ENCODE assay signal across 31 cellular contexts in genomic region chr12:72978999-72979398, GRCh38.
"Had no signal": no experiment of that assay in that cellular context is flagged by ENCODE, and none has a peak within 500 bp of the region (broad histone marks: within the 10 kb centered on the region; RNA-seq: fewer than 3 reads in every experiment).

No MANE protein-coding gene starts in this region.

- H3K27me3 ChIP-seq: adrenal gland, ascending aorta, body of pancreas, brain microvascular endothelial cell, breast epithelium, cardiac muscle cell had no signal

- DNase-seq: activated effector memory CD4-positive, alpha-beta T cell treated with anti-CD3 and anti-CD28 coated beads, Interleukin-2, amount 50 U/mL, for 16 hours; activated effector memory CD4-positive, alpha-beta T cell treated with Interleukin-2 at 50 U/mL for 16 hours; activated gamma-delta T cell; activated gamma-delta T cell treated with Interleukin-2 at 50 U/mL for 16 hours; activated naive CD4-positive, alpha-beta T cell; activated naive CD4-positive, alpha-beta T cell treated with anti-CD3 and anti-CD28 coated beads for 36 hours; activated naive CD4-positive, alpha-beta T cell treated with anti-CD3 and anti-CD28 coated beads, Interleukin-2, amount 10 ng/mL, durations not matched to agents 7 days and 5 days; activated naive CD4-positive, alpha-beta T cell treated with anti-CD3 and anti-CD28 coated beads, Interleukin-2, amount 50 U/mL, for 16 hours; activated naive CD4-positive, alpha-beta T cell treated with Interleukin-2 at 50 U/mL for 16 hours; activated naive CD8-positive, alpha-beta T cell treated with anti-CD3 and anti-CD28 coated beads for 36 hours; activated naive CD8-positive, alpha-beta T cell treated with anti-CD3 and anti-CD28 coated beads, Interleukin-2, amount 10 ng/mL, durations not matched to agents 7 days and 5 days; activated naive CD8-positive, alpha-beta T cell treated with anti-CD3 and anti-CD28 coated beads, Interleukin-2, amount 50 U/mL, for 24 hours; activated T-cell treated with anti-CD3 and anti-CD28 coated beads, Interleukin-2, amount 50 U/mL, for 24 hours; activated T-cell treated with anti-CD3 and anti-CD28 coated beads, Interleukin-2, amount 50 U/mL, for 4 hours; activated T-cell treated with anti-CD3 and anti-CD28 coated beads, Interleukin-2, amount 50 U/mL, for 48 hours; activated T-cell treated with anti-CD3 and anti-CD28 coated beads, Interleukin-2, amount 50 U/mL, for 72 hours; adrenal gland; amniotic stem cell; amygdala; anterior cingulate cortex; aorta; body of pancreas; brain microvascular endothelial cell; caudate nucleus; central memory CD4-positive, alpha-beta T cell; cerebellar nuclear complex had no signal

- ATAC-seq: activated naive CD4-positive, alpha-beta T cell treated with anti-CD3 and anti-CD28 coated beads, Interleukin-2, amount 50 U/mL, for 72 hours; activated naive CD8-positive, alpha-beta T cell treated with anti-CD3 and anti-CD28 coated beads, Interleukin-2, amount 50 U/mL, for 24 hours; activated T-cell treated with anti-CD3 and anti-CD28 coated beads, Interleukin-2, amount 50 U/mL, for 4 hours; activated T-cell treated with anti-CD3 and anti-CD28 coated beads, Interleukin-2, amount 50 U/mL, for 72 hours; activated T-helper 17 cell treated with anti-CD3 and anti-CD28 coated beads, Interleukin-2, amount 50 U/mL, for 72 hours; body of pancreas had no signal

- H3K9me3 ChIP-seq: adrenal gland, body of pancreas had no signal

- H3K36me3 ChIP-seq: adrenal gland, ascending aorta, brain microvascular endothelial cell, breast epithelium, cardiac muscle cell had no signal

- H3K4me3 ChIP-seq: adrenal gland, ascending aorta, body of pancreas, breast epithelium, cardiac muscle cell had no signal

- H3K4me1 ChIP-seq: adrenal gland, ascending aorta, body of pancreas, breast epithelium had no signal

- H3K27ac ChIP-seq: adrenal gland, ascending aorta, body of pancreas, brain microvascular endothelial cell, breast epithelium, cardiac muscle cell had no signal
